In genomic region chr3:152234657-152235375, GRCh38 we compare ENCODE assay signal across 22 cellular contexts. TPM values are rescaled to one million over a fixed set of nuclear protein-coding genes. Genes with fewer than 3 reads are reported as not detected.
A peak's percentile ranks its signal among the peaks of the same experiment; 100 is the strongest.
DNase-seq lines count a peak whose midpoint lies in the region; ATAC-seq, FAIRE-seq and TF ChIP-seq lines count a peak whose summit lies in the region.
"Had no signal": no experiment of that assay in that cellular context is flagged by ENCODE, and none has a peak within 500 bp of the region (broad histone marks: within the 10 kb centered on the region; RNA-seq: fewer than 3 reads in every experiment).

No MANE protein-coding gene starts in this region.

- H3K27ac Mint-ChIP-seq in CD8-positive, alpha-beta memory T cell, result peak overlapping the region in 5 of 8 donors; percentile 21 to 95 (median 59)
- H3K27ac Mint-ChIP-seq: effector memory CD8-positive, alpha-beta T cell; memory B cell; natural killer cell; T-helper 2 cell treated with Interferon-gamma antibody and Interleukin-4, amounts not matched to agents 5 μg/mL and 100 μg/mL, for 36 hours; WTC11 had no signal

- FAIRE-seq in K562 (lab: Jason Lieb, UNC), result no peak
- FAIRE-seq: HTR-8/SVneo had no signal

- H3K27ac ChIP-seq in SK-N-SH (ENCODE audit: low read depth in 2 of 2, low read length in 1 of 2), result peak overlapping the region; percentile 74 to 92; a peak in 3 of 4 replicates
- H3K27ac ChIP-seq in CD8-positive, alpha-beta memory T cell (ENCODE audit: low read depth, low read length), result peak overlapping the region; percentile 12
- H3K27ac ChIP-seq in OCI-LY1 (ENCODE audit: low read depth, low read length, poor library complexity, severe bottlenecking), result no peak overlapping the region
- peak overlapping the region; percentile 60 for H3K27ac ChIP-seq in K562 (ENCODE audit: extremely low read depth, low read depth, low read length)
- no peak overlapping the region for H3K27ac ChIP-seq in effector memory CD4-positive, alpha-beta T cell (ENCODE audit: insufficient read depth, low read length, poor library complexity, severe bottlenecking)
- H3K27ac ChIP-seq: parathyroid adenoma, PC-9, right lobe of liver, vagina had no signal

- H3K4me2 ChIP-seq in SK-N-SH, result no peak overlapping the region
- H3K4me2 ChIP-seq in OCI-LY1 (ENCODE audit: low read length), result no peak overlapping the region
- peak overlapping the region; percentile 47 for H3K4me2 ChIP-seq in K562 (ENCODE audit: insufficient read depth, low read length)

- peaks cover 0 to 10% (median 3%) of the 10 kb centered on the region in 3 donors for H3K36me3 Mint-ChIP-seq in CD8-positive, alpha-beta memory T cell
- H3K36me3 Mint-ChIP-seq: natural killer cell, WTC11 had no signal

- no peak for TF ChIP-seq POLR2A in K562 (conservative IDR thresholded peaks at IDR 0.05)

- TF ChIP-seq CTCF in SK-N-SH (IDR thresholded peaks at IDR 0.05), result no peak
- no peak for TF ChIP-seq CTCF in OCI-LY1 (IDR thresholded peaks at IDR 0.05; ENCODE audit: low read length)
- no peak for TF ChIP-seq CTCF in K562 (IDR thresholded peaks at IDR 0.05 in 2 of 3, conservative IDR thresholded peaks at IDR 0.05 in 1 of 3; ENCODE audit: insufficient read depth in 2 of 3, low read depth in 1 of 3, low read length in 3 of 3)

- no peaks in the 10 kb centered on the region for H3K9me1 ChIP-seq in K562 (ENCODE audit: control insufficient read depth, insufficient read depth, low read length)

- no peak for DNase-seq in SK-N-SH
- DNase-seq in CD8-positive, alpha-beta memory T cell, result no peak
- DNase-seq in K562 (ENCODE audit: extremely low read depth in 1 of 4, low spot score in 3 of 4), result peak in 1 of 4 experiments; percentile 46
- no peak for DNase-seq in effector memory CD4-positive, alpha-beta T cell
- DNase-seq in DMS153 (lab: John Stamatoyannopoulos, UW), result no peak
- DNase-seq in KG1 (lab: John Stamatoyannopoulos, UW), result no peak
- DNase-seq: 8988T; activated gamma-delta T cell treated with Interleukin-2 at 50 U/mL for 16 hours; BE2C; effector memory CD8-positive, alpha-beta T cell; natural killer cell; NCI-H1436; PC-9; right lobe of liver had no signal

- H3K9ac ChIP-seq in SK-N-SH (no peak overlapping the region), OCI-LY1 (ENCODE audit: low read length) (no peak overlapping the region), K562 (ENCODE audit: insufficient read depth in 1 of 2, low read depth in 2 of 2, low read length in 2 of 2) (peak overlapping the region in 1 of 2 experiments; percentile 40; a peak in 2 of 4 replicates)
- H3K9ac ChIP-seq: parathyroid adenoma had no signal

- 88% methylated on average over 3 of the region's 3 CpGs for whole genome bisulfite sequencing in SK-N-SH (ENCODE audit: low lambda C conversion rate)
- 18% methylated on average over 3 of the region's 3 CpGs for WGBS in K562 (ENCODE audit: insufficient coverage, low coverage, missing lambda C conversion rate)

- H2AFZ ChIP-seq in SK-N-SH (ENCODE audit: low read depth) (no peak overlapping the region), OCI-LY1 (ENCODE audit: low read length) (0 out of 2 replicates have a peak overlapping the region, but pooled peaks have one; percentile 10), K562 (ENCODE audit: low read depth, low read length) (peak overlapping the region; percentile 87)
- H2AFZ ChIP-seq: parathyroid adenoma had no signal

- intact Hi-C loops in K562 (cut with micrococcal nuclease), result no loop called here

- H3K4me1 Mint-ChIP-seq in CD8-positive, alpha-beta memory T cell, result peaks cover 54 to 90% (median 84%) of the 10 kb centered on the region in 3 donors
- H3K4me1 Mint-ChIP-seq: WTC11 had no signal

- H3K4me3 ChIP-seq in SK-N-SH (ENCODE audit: low read depth in 2 of 2, low read length in 1 of 2), result no peak overlapping the region
- no peak overlapping the region for H3K4me3 ChIP-seq in CD8-positive, alpha-beta memory T cell (ENCODE audit: low read length)
- no peak overlapping the region for H3K4me3 ChIP-seq in OCI-LY1 (ENCODE audit: low read depth, low read length, poor library complexity, severe bottlenecking)
- no peak overlapping the region for H3K4me3 ChIP-seq in K562
- H3K4me3 ChIP-seq in effector memory CD4-positive, alpha-beta T cell (ENCODE audit: insufficient read depth, low read depth, low read length, poor library complexity, severe bottlenecking), result no peak overlapping the region
- H3K4me3 ChIP-seq: PC-9, right lobe of liver, vagina had no signal

- H3K9me2 ChIP-seq in SK-N-SH (no peaks in the 10 kb centered on the region), OCI-LY1 (ENCODE audit: low read depth, low read length) (no peaks in the 10 kb centered on the region)

- TF ChIP-seq RAD21 in SK-N-SH (IDR thresholded peaks at IDR 0.05; ENCODE audit: low read length) (no peak), K562 (CRISPR knock-in tag; conservative IDR thresholded peaks at IDR 0.05 in 1 of 2, IDR thresholded peaks at IDR 0.05 in 1 of 2) (no peak)

- no peak for TF ChIP-seq EP300 in SK-N-SH (IDR thresholded peaks at IDR 0.05; ENCODE audit: borderline replicate concordance in 1 of 2, low read depth in 1 of 2, low read length in 1 of 2)
- no peak for TF ChIP-seq EP300 in K562 (IDR thresholded peaks at IDR 0.05; ENCODE audit: low read length)

- CTCF ChIA-PET in SK-N-SH (lab: Yijun Ruan, JAX) (interaction anchor here (2.1 kb wide), 1 partner anchor 210 kb away, joined by 8 read pairs; no protein-coding TSS in a partner anchor), K562 (lab: Yijun Ruan, JAX; ENCODE audit: low intra/inter-chr PET ratio) (interaction anchor here (0.6 kb wide), 1 partner anchor 375 kb away, joined by 3 read pairs; no protein-coding TSS in a partner anchor)
- CTCF ChIA-PET in CD8-positive, alpha-beta memory T cell (lab: Charles Lee), result no interaction called here

- H3K27me3 ChIP-seq in SK-N-SH (ENCODE audit: insufficient read depth) (no peaks in the 10 kb centered on the region), OCI-LY1 (ENCODE audit: insufficient read depth, low read length) (no peaks in the 10 kb centered on the region), K562 (ENCODE audit: control insufficient read depth in 2 of 2, insufficient read depth in 2 of 2, low read length in 2 of 2) (no peaks in the 10 kb centered on the region)
- H3K27me3 ChIP-seq in CD8-positive, alpha-beta memory T cell (ENCODE audit: insufficient read depth, low read length, poor library complexity, severe bottlenecking), result no peaks in the 10 kb centered on the region
- no peaks in the 10 kb centered on the region for H3K27me3 ChIP-seq in effector memory CD4-positive, alpha-beta T cell (replicated peaks; ENCODE audit: control insufficient read depth, insufficient read depth, low read length, poor library complexity, severe bottlenecking)
- H3K27me3 ChIP-seq: BE2C, right lobe of liver, vagina had no signal

- H3F3A ChIP-seq in SK-N-SH (replicated peaks; ENCODE audit: insufficient read depth), result peaks cover 17% of the 10 kb centered on the region
- no peaks in the 10 kb centered on the region for H3F3A ChIP-seq in OCI-LY1 (ENCODE audit: insufficient read depth, low read length)

- H3K9me3 Mint-ChIP-seq in CD8-positive, alpha-beta memory T cell, result peaks cover 0 to 2% (median 0%) of the 10 kb centered on the region in 5 donors
- H3K9me3 Mint-ChIP-seq: natural killer cell had no signal

- in situ Hi-C loops in K562 (cut with MboI), result no loop called here

- H4K20me1 ChIP-seq in SK-N-SH (ENCODE audit: insufficient read depth), result no peaks in the 10 kb centered on the region
- H4K20me1 ChIP-seq in OCI-LY1 (ENCODE audit: insufficient read depth, low read length), result no peaks in the 10 kb centered on the region
- no peaks in the 10 kb centered on the region for H4K20me1 ChIP-seq in K562 (replicated peaks; ENCODE audit: control insufficient read depth, insufficient read depth, low read length)

- BruUV-seq in K562 (replicated peaks; lab: Mats Ljungman, UMichigan), result no TSS peak

- H3K9me3 ChIP-seq in SK-N-SH (no peaks in the 10 kb centered on the region), OCI-LY1 (ENCODE audit: low read length) (no peaks in the 10 kb centered on the region), K562 (replicated peaks; ENCODE audit: control insufficient read depth, insufficient read depth, low read depth, low read length) (peaks cover 5% of the 10 kb centered on the region; the same call in 1 of the 2 replicates)
- no peaks in the 10 kb centered on the region for H3K9me3 ChIP-seq in CD8-positive, alpha-beta memory T cell (ENCODE audit: low read length)
- no peaks in the 10 kb centered on the region for H3K9me3 ChIP-seq in effector memory CD4-positive, alpha-beta T cell (ENCODE audit: control insufficient read depth, low read length)
- H3K9me3 ChIP-seq: BE2C, right lobe of liver, vagina had no signal

- H3K27me3 Mint-ChIP-seq in CD8-positive, alpha-beta memory T cell, result no peaks in the 10 kb centered on the region
- H3K27me3 Mint-ChIP-seq: effector memory CD8-positive, alpha-beta T cell; memory B cell had no signal

- H3K79me2 ChIP-seq in SK-N-SH (ENCODE audit: insufficient read depth), result no peaks in the 10 kb centered on the region
- no peaks in the 10 kb centered on the region for H3K79me2 ChIP-seq in OCI-LY1 (ENCODE audit: insufficient read depth, low read length)
- H3K79me2 ChIP-seq in K562 (ENCODE audit: control insufficient read depth, insufficient read depth, low read length), result peaks cover 2% of the 10 kb centered on the region; the same call in 1 of the 3 replicates
- H3K79me2 ChIP-seq: parathyroid adenoma had no signal

- H3K4me1 ChIP-seq in SK-N-SH (ENCODE audit: control insufficient read depth in 1 of 2, insufficient read depth in 2 of 2, low read depth in 1 of 2, low read length in 1 of 2) (peaks cover 0 to 11% of the 10 kb centered on the region in 2 experiments; a peak in 2 of 4 replicates), OCI-LY1 (ENCODE audit: insufficient read depth, low read length, severe bottlenecking) (peaks cover 12% of the 10 kb centered on the region), K562 (replicated peaks in 1 of 2; ENCODE audit: control insufficient read depth in 2 of 2, insufficient read depth in 2 of 2, low read length in 2 of 2) (peaks cover 0 to 25% of the 10 kb centered on the region in 2 experiments; a peak in 3 of 5 replicates)
- H3K4me1 ChIP-seq in CD8-positive, alpha-beta memory T cell (ENCODE audit: insufficient read depth, low read length), result peaks cover 65% of the 10 kb centered on the region
- peaks cover 12% of the 10 kb centered on the region for H3K4me1 ChIP-seq in effector memory CD4-positive, alpha-beta T cell (ENCODE audit: control insufficient read depth, insufficient read depth, low read length, poor library complexity, severe bottlenecking)
- H3K4me1 ChIP-seq: parathyroid adenoma, vagina had no signal

- POLR2A ChIA-PET in SK-N-SH (lab: Yijun Ruan, JAX), result no interaction called here
- POLR2A ChIA-PET in CD8-positive, alpha-beta memory T cell (lab: Charles Lee), result interaction anchor here (0.7 to 0.9 kb wide), 2 partner anchors 34 to 40 kb away, joined by 3 read pairs; partner anchors contain the start of gene MBNL1
- POLR2A ChIA-PET in K562 (lab: Yijun Ruan, JAX), result interaction anchor here (0.9 kb wide), 1 partner anchor 163 kb away, joined by 5 read pairs; no protein-coding TSS in a partner anchor

- ATAC-seq in SK-N-SH treated with all-trans-retinoic acid at 6 μM for 48 hours, result no peak
- peak; percentile 81 for ATAC-seq in K562
- ATAC-seq: effector memory CD8-positive, alpha-beta T cell; natural killer cell; right lobe of liver; WTC11 had no signal

- H3K36me3 ChIP-seq in SK-N-SH (replicated peaks in 1 of 2; ENCODE audit: control insufficient read depth in 1 of 2, insufficient read depth in 2 of 2, low read length in 1 of 2) (no peaks in the 10 kb centered on the region), OCI-LY1 (ENCODE audit: insufficient read depth, low read length) (no peaks in the 10 kb centered on the region), K562 (ENCODE audit: control insufficient read depth, insufficient read depth, low read length) (0 out of 3 replicates have a peak, but pooled peaks cover 4% of the 10 kb centered on the region)
- H3K36me3 ChIP-seq in CD8-positive, alpha-beta memory T cell (ENCODE audit: insufficient read depth, low read length), result no peaks in the 10 kb centered on the region
- no peaks in the 10 kb centered on the region for H3K36me3 ChIP-seq in effector memory CD4-positive, alpha-beta T cell (ENCODE audit: control insufficient read depth, insufficient read depth, low read length)
- H3K36me3 ChIP-seq: BE2C, right lobe of liver, vagina had no signal

- H3K4me3 Mint-ChIP-seq in CD8-positive, alpha-beta memory T cell, result peak overlapping the region in 4 of 7 donors; percentile 33 to 48 (median 40)
- H3K4me3 Mint-ChIP-seq: effector memory CD8-positive, alpha-beta T cell; memory B cell; natural killer cell; T-helper 2 cell treated with Interferon-gamma antibody and Interleukin-4, amounts not matched to agents 5 μg/mL and 100 μg/mL, for 36 hours; WTC11 had no signal

RNA-seq across cellular contexts. Expression of gene MBNL1, which starts 33.9 kb away (rescaled TPM):
- polyA plus RNA-seq in SK-N-SH (2012; rRNA removed), result 44.3 and 65.1 TPM in 2 replicates
- 53.4 and 63.3 TPM in 2 replicates for polyA plus RNA-seq in SK-N-SH (2012; cell fraction: cytosol; rRNA removed)
- polyA plus RNA-seq in SK-N-SH (2012; cell fraction: nucleus; rRNA removed), result 56.9 and 69.6 TPM in 2 replicates
- total RNA-seq in CD8-positive, alpha-beta memory T cell, result 100 to 1,000 TPM; 386 to 391 TPM
- 303 TPM for polyA plus RNA-seq in CD8-positive, alpha-beta memory T cell
- total RNA-seq in K562 (2011; cell fraction: chromatin; rRNA removed; ENCODE audit: low replicate concordance), result 337 and 524 TPM in 2 replicates
- total RNA-seq in K562 (2011; cell fraction: nucleolus; rRNA removed), result 154 and 188 TPM in 2 replicates
- 277 and 417 TPM in 2 replicates for total RNA-seq in K562 (2011; cell fraction: nucleoplasm; rRNA removed)
- 240 and 243 TPM in 2 replicates for total RNA-seq in K562 (2014; rRNA removed)
- 220 and 241 TPM in 2 replicates for total RNA-seq in K562 (2014; rRNA removed; fragmentation: Illumina TruSeq; extraction: Trizol)
- total RNA-seq in K562 (2015; rRNA removed; fragmentation: Illumina TruSeq; extraction: Trizol), result 220 and 243 TPM in 2 replicates
- 217 and 231 TPM in 2 replicates for total RNA-seq in K562 (2021)
- 116 and 133 TPM in 2 replicates for polyA plus RNA-seq in K562 (2011; rRNA removed)
- 101 and 150 TPM in 2 replicates for polyA plus RNA-seq in K562 (2011; cell fraction: cytosol; rRNA removed)
- polyA plus RNA-seq in K562 (2011; cell fraction: nucleus; rRNA removed), result 108 and 135 TPM in 2 replicates
- 74.4 and 91.9 TPM in 2 replicates for polyA plus RNA-seq in K562 (2012)
- 202 and 221 TPM in 2 replicates for polyA plus RNA-seq in K562 (2014; fragmentation: Illumina TruSeq; extraction: Trizol)
- 10 to 100 TPM; 70.3 to 87.3 TPM for polyA plus RNA-seq in K562 (2014; fragmentation: Nextera tagmentation; extraction: Ambion mirVana)
- polyA plus RNA-seq in K562 (2014; rRNA removed), result 104 and 107 TPM in 2 replicates
- polyA minus RNA-seq in K562 (2011; rRNA and poly(A)+ RNA removed), result 431 and 448 TPM in 2 replicates
- 216 and 268 TPM in 2 replicates for polyA minus RNA-seq in K562 (2011; cell fraction: cytosol; rRNA and poly(A)+ RNA removed)
- polyA minus RNA-seq in K562 (2011; cell fraction: nucleus; rRNA and poly(A)+ RNA removed), result 326 and 485 TPM in 2 replicates

Comparison
In these comparisons a context has a peak if more than half of its experiments do, and no peak if none do; other contexts are left out.
1. H3K27ac ChIP-seq: peak in SK-N-SH (2 of 2), CD8-positive, alpha-beta memory T cell (single experiment) and K562 (single experiment); none in OCI-LY1 (single experiment) and effector memory CD4-positive, alpha-beta T cell (single experiment).